Comparison of ENCODE assay signal across 1 cellular context in the genomic region with DNA sequence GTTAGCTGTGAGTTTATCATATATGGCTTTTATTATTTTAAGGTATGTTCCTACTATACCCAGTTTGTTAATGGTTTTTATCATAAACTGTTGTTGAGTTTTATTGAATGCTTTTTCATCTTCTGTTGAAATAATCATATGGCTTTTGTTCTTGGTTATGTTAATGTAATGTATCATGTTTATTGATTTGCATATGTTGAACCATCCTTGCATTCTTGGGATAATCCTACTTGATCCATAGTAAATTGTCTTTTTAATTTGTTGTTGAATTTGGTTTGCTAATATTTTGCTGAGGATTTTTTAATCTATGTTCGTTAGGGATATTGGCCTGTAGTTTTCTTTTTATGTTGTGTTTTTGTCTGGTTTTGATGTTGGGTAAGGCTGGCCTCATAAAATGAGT.
TF ChIP-seq lines count a peak whose summit lies in the region.

No MANE protein-coding gene starts in this region.

TF ChIP-seq in K562, 482 proteins besides CTCF, POLR2A, EP300 and RAD21 (continued from another document):
- TF ChIP-seq, protein P1, sequence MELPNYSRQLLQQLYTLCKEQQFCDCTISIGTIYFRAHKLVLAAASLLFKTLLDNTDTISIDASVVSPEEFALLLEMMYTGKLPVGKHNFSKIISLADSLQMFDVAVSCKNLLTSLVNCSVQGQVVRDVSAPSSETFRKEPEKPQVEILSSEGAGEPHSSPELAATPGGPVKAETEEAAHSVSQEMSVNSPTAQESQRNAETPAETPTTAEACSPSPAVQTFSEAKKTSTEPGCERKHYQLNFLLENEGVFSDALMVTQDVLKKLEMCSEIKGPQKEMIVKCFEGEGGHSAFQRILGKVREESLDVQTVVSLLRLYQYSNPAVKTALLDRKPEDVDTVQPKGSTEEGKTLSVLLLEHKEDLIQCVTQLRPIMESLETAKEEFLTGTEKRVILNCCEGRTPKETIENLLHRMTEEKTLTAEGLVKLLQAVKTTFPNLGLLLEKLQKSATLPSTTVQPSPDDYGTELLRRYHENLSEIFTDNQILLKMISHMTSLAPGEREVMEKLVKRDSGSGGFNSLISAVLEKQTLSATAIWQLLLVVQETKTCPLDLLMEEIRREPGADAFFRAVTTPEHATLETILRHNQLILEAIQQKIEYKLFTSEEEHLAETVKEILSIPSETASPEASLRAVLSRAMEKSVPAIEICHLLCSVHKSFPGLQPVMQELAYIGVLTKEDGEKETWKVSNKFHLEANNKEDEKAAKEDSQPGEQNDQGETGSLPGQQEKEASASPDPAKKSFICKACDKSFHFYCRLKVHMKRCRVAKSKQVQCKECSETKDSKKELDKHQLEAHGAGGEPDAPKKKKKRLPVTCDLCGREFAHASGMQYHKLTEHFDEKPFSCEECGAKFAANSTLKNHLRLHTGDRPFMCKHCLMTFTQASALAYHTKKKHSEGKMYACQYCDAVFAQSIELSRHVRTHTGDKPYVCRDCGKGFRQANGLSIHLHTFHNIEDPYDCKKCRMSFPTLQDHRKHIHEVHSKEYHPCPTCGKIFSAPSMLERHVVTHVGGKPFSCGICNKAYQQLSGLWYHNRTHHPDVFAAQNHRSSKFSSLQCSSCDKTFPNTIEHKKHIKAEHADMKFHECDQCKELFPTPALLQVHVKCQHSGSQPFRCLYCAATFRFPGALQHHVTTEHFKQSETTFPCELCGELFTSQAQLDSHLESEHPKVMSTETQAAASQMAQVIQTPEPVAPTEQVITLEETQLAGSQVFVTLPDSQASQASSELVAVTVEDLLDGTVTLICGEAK (IDR thresholded peaks at IDR 0.05), result no peak
- TF ChIP-seq, protein P1 (CRISPR knock-in tag; IDR thresholded peaks at IDR 0.05), result no peak
- TF ChIP-seq EWSR1 (IDR thresholded peaks at IDR 0.05; ENCODE audit: borderline replicate concordance, low read depth, partially characterized antibody), result no peak
- TF ChIP-seq BCL6 (CRISPR knock-in tag; IDR thresholded peaks at IDR 0.05), result no peak
- peak; percentile 91 for TF ChIP-seq ZNF324 (CRISPR knock-in tag; IDR thresholded peaks at IDR 0.05)
